ENCODE assay signal across 7 cellular contexts in genomic region chr12:104304261-104305004, GRCh38. TPM values are rescaled to one million over a fixed set of nuclear protein-coding genes. Genes with fewer than 3 reads are reported as not detected.
A peak's percentile ranks its signal among the peaks of the same experiment; 100 is the strongest.
DNase-seq lines count a peak whose midpoint lies in the region; ATAC-seq, FAIRE-seq and TF ChIP-seq lines count a peak whose summit lies in the region.

No MANE protein-coding gene starts in this region.

- H3K9me2 ChIP-seq in GM23338 (ENCODE audit: insufficient read depth), result no peaks in the 10 kb centered on the region

- peak overlapping the region; percentile 61 for H3K4me3 ChIP-seq in GM23338
- peak overlapping the region; percentile 64 to 82 for H3K4me3 ChIP-seq in kidney (ENCODE audit: low read length in 2 of 2)

- H2AFZ ChIP-seq in GM23338, result no peak overlapping the region

- no peak for DNase-seq in GM23338 (ENCODE audit: low spot score)
- DNase-seq in activated naive CD8-positive, alpha-beta T cell treated with anti-CD3 and anti-CD28 coated beads, Interleukin-2, amount 10 ng/mL, durations not matched to agents 7 days and 5 days, result no peak
- no peak for DNase-seq in kidney
- DNase-seq in stimulated activated naive B cell treated with anti-CD40 and anti-IgM and Interleukin-4, amounts not matched to agents 10 μg/mL and 1 μg/mL and 100 μg/mL, for 72 hours, result no peak
- DNase-seq in C1 segment of cervical spinal cord (lab: John Stamatoyannopoulos, UW), result no peak
- no peak for DNase-seq in OCI-M1 (lab: John Stamatoyannopoulos, UW)

- TF ChIP-seq CTCF in GM23338 (conservative IDR thresholded peaks at IDR 0.05; ENCODE audit: low read depth in 2 of 2) (no peak), kidney (IDR thresholded peaks at IDR 0.05; ENCODE audit: borderline replicate concordance, extremely low read depth, insufficient read depth) (no peak)

- H3K4me3 Mint-ChIP-seq in GM23338, result peak overlapping the region; percentile 75
- peak overlapping the region; percentile 88 for H3K4me3 Mint-ChIP-seq in activated naive CD8-positive, alpha-beta T cell treated with anti-CD3 and anti-CD28 coated beads, Interleukin-2, amount 10 ng/mL, durations not matched to agents 7 days and 5 days
- peak overlapping the region; percentile 94 to 96 for H3K4me3 Mint-ChIP-seq in stimulated activated naive B cell treated with anti-CD40 and anti-IgM and Interleukin-4, amounts not matched to agents 10 μg/mL and 1 μg/mL and 100 μg/mL, for 72 hours

- H3K9me3 ChIP-seq in kidney (ENCODE audit: control insufficient read depth in 1 of 2, low read length in 2 of 2), result no peaks in the 10 kb centered on the region

- H3K79me2 ChIP-seq in GM23338 (replicated peaks; ENCODE audit: insufficient read depth), result peaks cover 85% of the 10 kb centered on the region

- peak overlapping the region; percentile 41 to 78 for H3K9ac ChIP-seq in kidney (ENCODE audit: low read length in 2 of 2)

- ATAC-seq in GM23338, result no peak
- no peak for ATAC-seq in activated naive CD8-positive, alpha-beta T cell treated with anti-CD3 and anti-CD28 coated beads, Interleukin-2, amount 10 ng/mL, durations not matched to agents 7 days and 5 days (ENCODE audit: low read depth)
- no peak for ATAC-seq in stimulated activated naive B cell treated with anti-CD40 and anti-IgM and Interleukin-4, amounts not matched to agents 10 μg/mL and 1 μg/mL and 100 μg/mL, for 72 hours (replicated peaks)
- ATAC-seq in HG03280 (IDR thresholded peaks at IDR 0.05; ENCODE audit: unreplicated experiment), result no peak

- POLR2A ChIA-PET in activated naive CD8-positive, alpha-beta T cell treated with anti-CD3 and anti-CD28 coated beads, Interleukin-2, amount 10 ng/mL, durations not matched to agents 7 days and 5 days (lab: Charles Lee), result interaction anchor here (1.2 to 5.1 kb wide), 4 partner anchors 16 to 375 kb away, joined by 4 to 57 read pairs (median 6); partner anchors contain the start of genes HSP90B1 and TXNRD1

- H3K4me1 ChIP-seq in GM23338 (ENCODE audit: insufficient read depth), result peaks cover 26% of the 10 kb centered on the region
- H3K4me1 ChIP-seq in kidney (ENCODE audit: control insufficient read depth in 1 of 2, insufficient read depth in 1 of 2, low read depth in 1 of 2, low read length in 2 of 2), result peaks cover 13 to 14% of the 10 kb centered on the region in 2 donors

- intact Hi-C loops in kidney (cut with DNase I), result no loop called here

- peak overlapping the region; percentile 80 for H3K4me2 ChIP-seq in GM23338

- peaks cover 12% of the 10 kb centered on the region for H3K27me3 Mint-ChIP-seq in GM23338 (ENCODE audit: insufficient read depth, low read depth, poor library complexity)
- H3K27me3 Mint-ChIP-seq in activated naive CD8-positive, alpha-beta T cell treated with anti-CD3 and anti-CD28 coated beads, Interleukin-2, amount 10 ng/mL, durations not matched to agents 7 days and 5 days, result no peaks in the 10 kb centered on the region
- H3K27me3 Mint-ChIP-seq in stimulated activated naive B cell treated with anti-CD40 and anti-IgM and Interleukin-4, amounts not matched to agents 10 μg/mL and 1 μg/mL and 100 μg/mL, for 72 hours, result no peaks in the 10 kb centered on the region

- H3K27me3 ChIP-seq in GM23338 (ENCODE audit: insufficient read depth), result 0 out of 2 replicates have a peak, but pooled peaks cover 3% of the 10 kb centered on the region

- H4K20me1 ChIP-seq in GM23338 (replicated peaks; ENCODE audit: insufficient read depth), result peaks cover 61% of the 10 kb centered on the region

- H3F3A ChIP-seq in GM23338 (replicated peaks; ENCODE audit: low read depth), result peaks cover 8% of the 10 kb centered on the region

- peaks cover 40% of the 10 kb centered on the region for H3K36me3 Mint-ChIP-seq in GM23338 (ENCODE audit: low read depth)
- peaks cover 22% of the 10 kb centered on the region for H3K36me3 Mint-ChIP-seq in activated naive CD8-positive, alpha-beta T cell treated with anti-CD3 and anti-CD28 coated beads, Interleukin-2, amount 10 ng/mL, durations not matched to agents 7 days and 5 days
- H3K36me3 Mint-ChIP-seq in stimulated activated naive B cell treated with anti-CD40 and anti-IgM and Interleukin-4, amounts not matched to agents 10 μg/mL and 1 μg/mL and 100 μg/mL, for 72 hours, result peaks cover 37 to 74% of the 10 kb centered on the region in 2 donors

- peak overlapping the region; percentile 51; the same call in 1 of the 2 replicates for H3K27ac ChIP-seq in GM23338 (ENCODE audit: low read depth)
- peak overlapping the region; percentile 51 to 83 for H3K27ac ChIP-seq in kidney (ENCODE audit: low read depth in 2 of 2, low read length in 2 of 2)

- no peak overlapping the region for H3K27ac Mint-ChIP-seq in GM23338
- peak overlapping the region; percentile 96 for H3K27ac Mint-ChIP-seq in activated naive CD8-positive, alpha-beta T cell treated with anti-CD3 and anti-CD28 coated beads, Interleukin-2, amount 10 ng/mL, durations not matched to agents 7 days and 5 days
- peak overlapping the region; percentile 97 for H3K27ac Mint-ChIP-seq in stimulated activated naive B cell treated with anti-CD40 and anti-IgM and Interleukin-4, amounts not matched to agents 10 μg/mL and 1 μg/mL and 100 μg/mL, for 72 hours

- H3K9me3 Mint-ChIP-seq in GM23338, result no peaks in the 10 kb centered on the region; the same call in 2 of the 3 replicates
- H3K9me3 Mint-ChIP-seq in activated naive CD8-positive, alpha-beta T cell treated with anti-CD3 and anti-CD28 coated beads, Interleukin-2, amount 10 ng/mL, durations not matched to agents 7 days and 5 days, result no peaks in the 10 kb centered on the region
- no peaks in the 10 kb centered on the region for H3K9me3 Mint-ChIP-seq in stimulated activated naive B cell treated with anti-CD40 and anti-IgM and Interleukin-4, amounts not matched to agents 10 μg/mL and 1 μg/mL and 100 μg/mL, for 72 hours

- H3K36me3 ChIP-seq in GM23338 (ENCODE audit: insufficient read depth) (no peaks in the 10 kb centered on the region), kidney (ENCODE audit: control insufficient read depth in 1 of 2, insufficient read depth in 2 of 2, low read length in 2 of 2) (no peaks in the 10 kb centered on the region)

- FAIRE-seq in kidney (lab: Jason Lieb, UNC), result no peak

- peaks cover 57% of the 10 kb centered on the region for H3K4me1 Mint-ChIP-seq in GM23338
- peaks cover 51% of the 10 kb centered on the region for H3K4me1 Mint-ChIP-seq in activated naive CD8-positive, alpha-beta T cell treated with anti-CD3 and anti-CD28 coated beads, Interleukin-2, amount 10 ng/mL, durations not matched to agents 7 days and 5 days
- H3K4me1 Mint-ChIP-seq in stimulated activated naive B cell treated with anti-CD40 and anti-IgM and Interleukin-4, amounts not matched to agents 10 μg/mL and 1 μg/mL and 100 μg/mL, for 72 hours, result peaks cover 37 to 74% of the 10 kb centered on the region in 2 donors

TF ChIP-seq in GM23338, 12 proteins besides CTCF, POLR2A, EP300 and RAD21:
- TF ChIP-seq NANOG (IDR thresholded peaks at IDR 0.05; ENCODE audit: borderline replicate concordance), result no peak
- no peak for TF ChIP-seq POLR2AphosphoS5 (IDR thresholded peaks at IDR 0.05; ENCODE audit: low read depth)
- no peak for TF ChIP-seq CREB1 (CRISPR knock-in tag; IDR thresholded peaks at IDR 0.05; ENCODE audit: low read depth)
- TF ChIP-seq JUNB (IDR thresholded peaks at IDR 0.05; ENCODE audit: unreplicated experiment), result no peak
- TF ChIP-seq, protein P1, sequence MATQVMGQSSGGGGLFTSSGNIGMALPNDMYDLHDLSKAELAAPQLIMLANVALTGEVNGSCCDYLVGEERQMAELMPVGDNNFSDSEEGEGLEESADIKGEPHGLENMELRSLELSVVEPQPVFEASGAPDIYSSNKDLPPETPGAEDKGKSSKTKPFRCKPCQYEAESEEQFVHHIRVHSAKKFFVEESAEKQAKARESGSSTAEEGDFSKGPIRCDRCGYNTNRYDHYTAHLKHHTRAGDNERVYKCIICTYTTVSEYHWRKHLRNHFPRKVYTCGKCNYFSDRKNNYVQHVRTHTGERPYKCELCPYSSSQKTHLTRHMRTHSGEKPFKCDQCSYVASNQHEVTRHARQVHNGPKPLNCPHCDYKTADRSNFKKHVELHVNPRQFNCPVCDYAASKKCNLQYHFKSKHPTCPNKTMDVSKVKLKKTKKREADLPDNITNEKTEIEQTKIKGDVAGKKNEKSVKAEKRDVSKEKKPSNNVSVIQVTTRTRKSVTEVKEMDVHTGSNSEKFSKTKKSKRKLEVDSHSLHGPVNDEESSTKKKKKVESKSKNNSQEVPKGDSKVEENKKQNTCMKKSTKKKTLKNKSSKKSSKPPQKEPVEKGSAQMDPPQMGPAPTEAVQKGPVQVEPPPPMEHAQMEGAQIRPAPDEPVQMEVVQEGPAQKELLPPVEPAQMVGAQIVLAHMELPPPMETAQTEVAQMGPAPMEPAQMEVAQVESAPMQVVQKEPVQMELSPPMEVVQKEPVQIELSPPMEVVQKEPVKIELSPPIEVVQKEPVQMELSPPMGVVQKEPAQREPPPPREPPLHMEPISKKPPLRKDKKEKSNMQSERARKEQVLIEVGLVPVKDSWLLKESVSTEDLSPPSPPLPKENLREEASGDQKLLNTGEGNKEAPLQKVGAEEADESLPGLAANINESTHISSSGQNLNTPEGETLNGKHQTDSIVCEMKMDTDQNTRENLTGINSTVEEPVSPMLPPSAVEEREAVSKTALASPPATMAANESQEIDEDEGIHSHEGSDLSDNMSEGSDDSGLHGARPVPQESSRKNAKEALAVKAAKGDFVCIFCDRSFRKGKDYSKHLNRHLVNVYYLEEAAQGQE (IDR thresholded peaks at IDR 0.05; ENCODE audit: unreplicated experiment), result no peak
- TF ChIP-seq ZNF114 (CRISPR knock-in tag; IDR thresholded peaks at IDR 0.05), result no peak
- TF ChIP-seq EZH2phosphoT487 (IDR thresholded peaks at IDR 0.05; ENCODE audit: unreplicated experiment), result no peak
- no peak for TF ChIP-seq EZH2 (IDR thresholded peaks at IDR 0.05; ENCODE audit: low read depth, unreplicated experiment)

RNA-seq across cellular contexts. Expression of gene EID3, which starts 0.9 kb away (rescaled TPM):
- 3.4 and 8.8 TPM in 2 replicates for total RNA-seq in GM23338 (2014; rRNA removed; shearing (Covaris generic))
- 3.3 and 3.9 TPM in 2 replicates for polyA plus RNA-seq in GM23338 (2016; fragmentation: Nextera tagmentation; extraction: Ambion mirVana)
- 1 to 10 TPM; 6.9 to 7.3 TPM for total RNA-seq in activated naive CD8-positive, alpha-beta T cell treated with anti-CD3 and anti-CD28 coated beads, Interleukin-2, amount 10 ng/mL, durations not matched to agents 7 days and 5 days
- total RNA-seq in kidney, result 5.0 TPM
- polyA plus RNA-seq in kidney (ENCODE audit: insufficient read depth, low read depth, low replicate concordance), result 0.90 TPM
